17 cellular contexts compared by ENCODE assay signal in genomic region chr1:209688746-209689234, GRCh38. TPM values are rescaled to one million over a fixed set of nuclear protein-coding genes. Genes with fewer than 3 reads are reported as not detected.
DNase-seq lines count a peak whose midpoint lies in the region; ATAC-seq, FAIRE-seq and TF ChIP-seq lines count a peak whose summit lies in the region.
"Had no signal": no experiment of that assay in that cellular context is flagged by ENCODE, and none has a peak within 500 bp of the region (broad histone marks: within the 10 kb centered on the region; RNA-seq: fewer than 3 reads in every experiment).

No MANE protein-coding gene starts in this region.

- peak overlapping the region; percentile 16 for H3K27ac Mint-ChIP-seq in astrocyte (ENCODE audit: unreplicated experiment)
- H3K27ac Mint-ChIP-seq: activated T-helper 2 cell treated with anti-CD3 and anti-CD28 coated beads, Interferon-gamma antibody, Interleukin-2, Interleukin-4, amounts not matched to agents 10 μg/mL and 5 μg/mL and 100 μg/mL, durations not matched to agents 14 hours and 24 hours and 36 hours; T-helper 2 cell treated with Interferon-gamma antibody and Interleukin-4, amounts not matched to agents 5 μg/mL and 100 μg/mL, for 36 hours had no signal

- 15% methylated on average over 1 of the region's 1 CpG for WGBS in A549 (ENCODE audit: missing lambda C conversion rate)

- TF ChIP-seq CTCF in A549 (IDR thresholded peaks at IDR 0.05) (no peak), astrocyte (IDR thresholded peaks at IDR 0.05; ENCODE audit: insufficient read depth, low read depth, low read length) (no peak)

- no peak overlapping the region for H3K4me3 ChIP-seq in A549
- no peak overlapping the region for H3K4me3 ChIP-seq in astrocyte (ENCODE audit: insufficient read depth, low read depth, low read length)
- H3K4me3 ChIP-seq: psoas muscle, uterus had no signal

- FAIRE-seq in A549 (lab: Jason Lieb, UNC) (peak; percentile 23), astrocyte (lab: Jason Lieb, UNC) (no peak)
- FAIRE-seq: endothelial cell of umbilical vein, H1 had no signal

- peak; percentile 65 to 81 for ATAC-seq in A549
- ATAC-seq in left ventricle myocardium superior, result peak; percentile 77
- no peak for ATAC-seq in HG03342 (IDR thresholded peaks at IDR 0.05; ENCODE audit: unreplicated experiment)
- no peak for ATAC-seq in HG02870 (IDR thresholded peaks at IDR 0.05; ENCODE audit: unreplicated experiment)

- H3K27me3 ChIP-seq in astrocyte (ENCODE audit: insufficient read depth, low read length), result peaks cover 11% of the 10 kb centered on the region
- H3K27me3 ChIP-seq: brain microvascular endothelial cell, uterus had no signal

- TF ChIP-seq RAD21 in A549 (conservative IDR thresholded peaks at IDR 0.05 in 1 of 2, IDR thresholded peaks at IDR 0.05 in 1 of 2), result no peak

- no peak overlapping the region for H3K4me3 Mint-ChIP-seq in astrocyte (ENCODE audit: unreplicated experiment)
- H3K4me3 Mint-ChIP-seq: T-helper 2 cell treated with Interferon-gamma antibody and Interleukin-4, amounts not matched to agents 5 μg/mL and 100 μg/mL, for 36 hours had no signal

- peaks cover 41% of the 10 kb centered on the region for H3K4me1 ChIP-seq in A549
- peaks cover 7% of the 10 kb centered on the region for H3K4me1 ChIP-seq in astrocyte (ENCODE audit: insufficient read depth, low read length)
- H3K4me1 ChIP-seq: BE2C, psoas muscle, uterus had no signal

- H3K4me2 ChIP-seq in A549, result peak overlapping the region; percentile 54
- H3K4me2 ChIP-seq in astrocyte (ENCODE audit: low read length), result no peak overlapping the region

- no peaks in the 10 kb centered on the region for H3K9me3 ChIP-seq in A549
- no peaks in the 10 kb centered on the region for H3K9me3 ChIP-seq in astrocyte (ENCODE audit: insufficient read depth, low read depth, low read length)
- H3K9me3 ChIP-seq: BE2C, psoas muscle, uterus had no signal

- no peak overlapping the region for H3K9ac ChIP-seq in astrocyte (ENCODE audit: low read length)

- no peaks in the 10 kb centered on the region for H3K36me3 ChIP-seq in astrocyte (ENCODE audit: insufficient read depth, low read length)
- H3K36me3 ChIP-seq: BE2C, brain microvascular endothelial cell, uterus had no signal

- peaks cover 20% of the 10 kb centered on the region for H3K4me1 Mint-ChIP-seq in astrocyte (ENCODE audit: low read depth, unreplicated experiment)

- no peaks in the 10 kb centered on the region for H3K79me2 ChIP-seq in astrocyte (ENCODE audit: insufficient read depth, low read length)

- no peak; a peak in 1 of 5 replicates for TF ChIP-seq EP300 in A549 (IDR thresholded peaks at IDR 0.05)

- H3K9me3 Mint-ChIP-seq in astrocyte (ENCODE audit: unreplicated experiment), result no peaks in the 10 kb centered on the region
- H3K9me3 Mint-ChIP-seq: activated T-helper 2 cell treated with anti-CD3 and anti-CD28 coated beads, Interferon-gamma antibody, Interleukin-2, Interleukin-4, amounts not matched to agents 10 μg/mL and 5 μg/mL and 100 μg/mL, durations not matched to agents 14 hours and 24 hours and 36 hours; T-helper 2 cell treated with Interferon-gamma antibody and Interleukin-4, amounts not matched to agents 5 μg/mL and 100 μg/mL, for 36 hours had no signal

- H3K27ac ChIP-seq in A549 (peak overlapping the region; percentile 65 to 69), astrocyte (ENCODE audit: low read depth, low read length) (no peak overlapping the region)
- H3K27ac ChIP-seq: brain microvascular endothelial cell, psoas muscle, uterus had no signal

- no peak for TF ChIP-seq POLR2A in A549 (IDR thresholded peaks at IDR 0.05; ENCODE audit: low read length)

- no peak overlapping the region for H2AFZ ChIP-seq in astrocyte (ENCODE audit: low read depth, low read length)

- DNase-seq in A549 (ENCODE audit: low read depth in 1 of 2, low spot score in 1 of 2) (peak; percentile 38 to 78), GM04504 (ENCODE audit: low read depth) (peak; percentile 40), astrocyte (ENCODE audit: low read depth) (peak; percentile 51), left ventricle myocardium superior (no peak), amygdala (lab: John Stamatoyannopoulos, UW) (no peak), RKO (ENCODE audit: low spot score) (no peak)
- DNase-seq: brain microvascular endothelial cell, NCI-H1048, psoas muscle, uterus had no signal

- CTCF ChIA-PET in A549 (lab: Yijun Ruan, JAX), result interaction anchor here (0.6 to 8.0 kb wide), 16 partner anchors 10 to 122 kb away, joined by 3 to 93 read pairs (median 4); partner anchors contain the start of gene G0S2

- no peaks in the 10 kb centered on the region for H3K36me3 Mint-ChIP-seq in astrocyte (ENCODE audit: low read depth, unreplicated experiment)

- intact Hi-C loops in left ventricle myocardium superior (cut with micrococcal nuclease), result no loop called here

- POLR2A ChIA-PET in A549 (lab: Yijun Ruan, JAX), result interaction anchor here (2.1 kb wide), 1 partner anchor 40 kb away, joined by 9 read pairs; no protein-coding TSS in a partner anchor

- peaks cover 22% of the 10 kb centered on the region for H3K27me3 Mint-ChIP-seq in astrocyte (ENCODE audit: low read depth, unreplicated experiment)

- H4K20me1 ChIP-seq in astrocyte (ENCODE audit: insufficient read depth, low read length), result no peaks in the 10 kb centered on the region

TF ChIP-seq in A549, 52 proteins besides CTCF, POLR2A, EP300 and RAD21:
- TF ChIP-seq MYC (IDR thresholded peaks at IDR 0.05; ENCODE audit: borderline replicate concordance, low read length) (no peak), KDM1A (IDR thresholded peaks at IDR 0.05; ENCODE audit: low read depth) (no peak), TFCP2L1 (CRISPR knock-in tag; IDR thresholded peaks at IDR 0.05) (no peak), GATA3 (IDR thresholded peaks at IDR 0.05; ENCODE audit: borderline replicate concordance) (peak; percentile 89), MAX (IDR thresholded peaks at IDR 0.05) (peak; percentile 10; the same call in 1 of the 2 replicates), FOSL2 (IDR thresholded peaks at IDR 0.05) (no peak), FOSL2 (CRISPR knock-in tag; IDR thresholded peaks at IDR 0.05) (peak; percentile 52)

RNA-seq across cellular contexts. Expression of gene G0S2, which starts 13.6 kb away (rescaled TPM):
- polyA plus RNA-seq in A549 (2011; rRNA removed) (1.0 and 1.1 TPM in 2 replicates), A549 (2017; fragmentation: RNase III; extraction: RNeasy Plus Mini Kit Qiagen cat#74134 plus additional on column Dnase treatment) (2.5 to 3.3 TPM (median 3.0 TPM) in 3 replicates)
- polyA plus RNA-seq in A549 (2012; cell fraction: cytosol; rRNA removed), result 1.6 TPM in 2 replicates
- 0.95 and 1.9 TPM in 2 replicates for polyA plus RNA-seq in A549 (2012; cell fraction: nucleus; rRNA removed)
- 0.54 TPM in 1 of 2 replicates, not detected in the other for polyA minus RNA-seq in A549 (2011; rRNA and poly(A)+ RNA removed)
- total RNA-seq in astrocyte (5.9 and 15.1 TPM in 2 replicates), left ventricle myocardium superior (594 TPM)

RNA-seq across cellular contexts. Expression of gene HSD11B1, which starts 15.9 kb away (rescaled TPM):
- polyA plus RNA-seq in A549 (2011; rRNA removed) (0.17 TPM in 1 of 2 replicates, not detected in the other), A549 (2017; fragmentation: RNase III; extraction: RNeasy Plus Mini Kit Qiagen cat#74134 plus additional on column Dnase treatment) (not detected in 3 replicates)
- not detected in 2 replicates for polyA plus RNA-seq in A549 (2012; cell fraction: cytosol; rRNA removed)
- polyA plus RNA-seq in A549 (2012; cell fraction: nucleus; rRNA removed), result not detected in 2 replicates
- not detected in 2 replicates for polyA minus RNA-seq in A549 (2011; rRNA and poly(A)+ RNA removed)
- total RNA-seq in astrocyte (not detected in 2 replicates), left ventricle myocardium superior (2.8 TPM)
- total RNA-seq: endothelial cell of umbilical vein, H1 had no signal
- polyA plus RNA-seq: endothelial cell of umbilical vein, H1 had no signal

RNA-seq across cellular contexts. Expression of gene LAMB3, which starts 36.6 kb away (rescaled TPM):
- polyA plus RNA-seq in A549 (2011; rRNA removed) (7.3 and 11.6 TPM in 2 replicates), A549 (2017; fragmentation: RNase III; extraction: RNeasy Plus Mini Kit Qiagen cat#74134 plus additional on column Dnase treatment) (8.1 to 11.1 TPM (median 9.1 TPM) in 3 replicates)
- polyA plus RNA-seq in A549 (2012; cell fraction: cytosol; rRNA removed), result 5.8 and 6.5 TPM in 2 replicates
- polyA plus RNA-seq in A549 (2012; cell fraction: nucleus; rRNA removed), result 19.8 and 28.4 TPM in 2 replicates
- polyA minus RNA-seq in A549 (2011; rRNA and poly(A)+ RNA removed), result 15.0 and 19.3 TPM in 2 replicates
- total RNA-seq in astrocyte (4.2 and 6.1 TPM in 2 replicates), left ventricle myocardium superior (5.2 TPM)

Comparison
In these comparisons a context has a peak if more than half of its experiments do, and no peak if none do; other contexts are left out.
1. ATAC-seq: peak in A549 (2 of 2) and left ventricle myocardium superior (single experiment); none in HG03342 (single experiment) and HG02870 (single experiment).
2. DNase-seq: peak in A549 (2 of 2), GM04504 (single experiment) and astrocyte (single experiment); none in left ventricle myocardium superior (single experiment), amygdala (0 of 56) and RKO (single experiment).
3. RNA of gene G0S2, which starts 13.6 kb away (total RNA-seq): 594 TPM in left ventricle myocardium superior (single experiment); 5.9 to 15.1 TPM in astrocyte; every median in the first group is over 10 times any median in the second.